1 cellular context compared by ENCODE assay signal in genomic region chr18:48962252-48962856, GRCh38.
TF ChIP-seq lines count a peak whose summit lies in the region.

No MANE protein-coding gene starts in this region.

TF ChIP-seq in HEK293, 187 proteins besides CTCF, POLR2A, EP300 and RAD21 (continued from another document):
- TF ChIP-seq ZBTB26 (tag by site-specific recombination; optimal IDR thresholded peaks at IDR 0.05) (peak; percentile 14), ZEB2 (tag by site-specific recombination; IDR thresholded peaks at IDR 0.05) (no peak), KLF1 (tag by site-specific recombination; IDR thresholded peaks at IDR 0.05) (peak; percentile 72), ZSCAN16 (tag by site-specific recombination; IDR thresholded peaks at IDR 0.05) (no peak)
- TF ChIP-seq, protein P1, sequence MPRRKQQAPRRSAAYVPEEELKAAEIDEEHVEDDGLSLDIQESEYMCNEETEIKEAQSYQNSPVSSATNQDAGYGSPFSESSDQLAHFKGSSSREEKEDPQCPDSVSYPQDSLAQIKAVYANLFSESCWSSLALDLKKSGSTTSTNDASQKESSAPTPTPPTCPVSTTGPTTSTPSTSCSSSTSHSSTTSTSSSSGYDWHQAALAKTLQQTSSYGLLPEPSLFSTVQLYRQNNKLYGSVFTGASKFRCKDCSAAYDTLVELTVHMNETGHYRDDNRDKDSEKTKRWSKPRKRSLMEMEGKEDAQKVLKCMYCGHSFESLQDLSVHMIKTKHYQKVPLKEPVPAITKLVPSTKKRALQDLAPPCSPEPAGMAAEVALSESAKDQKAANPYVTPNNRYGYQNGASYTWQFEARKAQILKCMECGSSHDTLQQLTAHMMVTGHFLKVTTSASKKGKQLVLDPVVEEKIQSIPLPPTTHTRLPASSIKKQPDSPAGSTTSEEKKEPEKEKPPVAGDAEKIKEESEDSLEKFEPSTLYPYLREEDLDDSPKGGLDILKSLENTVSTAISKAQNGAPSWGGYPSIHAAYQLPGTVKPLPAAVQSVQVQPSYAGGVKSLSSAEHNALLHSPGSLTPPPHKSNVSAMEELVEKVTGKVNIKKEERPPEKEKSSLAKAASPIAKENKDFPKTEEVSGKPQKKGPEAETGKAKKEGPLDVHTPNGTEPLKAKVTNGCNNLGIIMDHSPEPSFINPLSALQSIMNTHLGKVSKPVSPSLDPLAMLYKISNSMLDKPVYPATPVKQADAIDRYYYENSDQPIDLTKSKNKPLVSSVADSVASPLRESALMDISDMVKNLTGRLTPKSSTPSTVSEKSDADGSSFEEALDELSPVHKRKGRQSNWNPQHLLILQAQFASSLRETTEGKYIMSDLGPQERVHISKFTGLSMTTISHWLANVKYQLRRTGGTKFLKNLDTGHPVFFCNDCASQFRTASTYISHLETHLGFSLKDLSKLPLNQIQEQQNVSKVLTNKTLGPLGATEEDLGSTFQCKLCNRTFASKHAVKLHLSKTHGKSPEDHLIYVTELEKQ (tag by site-specific recombination; IDR thresholded peaks at IDR 0.05; ENCODE audit: borderline replicate concordance) = no peak
TF ChIP-seq in HEK293: peak in this region for 4.
